24 cellular contexts compared by ENCODE assay signal in genomic region chr7:86745019-86745745, GRCh38.
DNase-seq lines count a peak whose midpoint lies in the region; ATAC-seq and TF ChIP-seq lines count a peak whose summit lies in the region.
"Had no signal": no experiment of that assay in that cellular context is flagged by ENCODE, and none has a peak within 500 bp of the region (broad histone marks: within the 10 kb centered on the region; RNA-seq: fewer than 3 reads in every experiment).

No MANE protein-coding gene starts in this region.

- DNase-seq in NCI-H146 (lab: John Stamatoyannopoulos, UW) (peak; percentile 30), NCI-H146 treated with DMSO at 0.1 percent for 48 hours (lab: John Stamatoyannopoulos, UW; ENCODE audit: unreplicated experiment) (no peak), MG63 (peak; percentile 7), SK-N-SH (peak; percentile 33), left lobe of liver (ENCODE audit: low spot score) (peak; percentile 61), T-helper 1 cell (no peak), PC-3 (no peak), NCI-H1930 (lab: John Stamatoyannopoulos, UW) (no peak)
- DNase-seq: activated CD4-positive, alpha-beta T cell treated with anti-CD3 and anti-CD28 coated beads, Interleukin-2, amount 50 U/mL, for 4 hours; activated CD4-positive, CD25-positive, alpha-beta regulatory T cell; activated CD8-positive, alpha-beta memory T cell treated with anti-CD3 and anti-CD28 coated beads, Interleukin-2, amount 50 U/mL, for 4 hours; AML-193; aorta; CD8-positive, alpha-beta T cell; central memory CD4-positive, alpha-beta T cell; DMS153; IMR-90; islet precursor cell; NCI-H1694; Peyer's patch; trophoblast cell had no signal

- no peaks in the 10 kb centered on the region for H3K27me3 ChIP-seq in MG63
- no peaks in the 10 kb centered on the region for H3K27me3 ChIP-seq in SK-N-SH (ENCODE audit: insufficient read depth)
- H3K27me3 ChIP-seq in PC-3 (ENCODE audit: low read length), result peaks cover 43% of the 10 kb centered on the region
- H3K27me3 ChIP-seq: Peyer's patch had no signal

- no peaks in the 10 kb centered on the region for H3K79me2 ChIP-seq in SK-N-SH (ENCODE audit: insufficient read depth)
- no peaks in the 10 kb centered on the region for H3K79me2 ChIP-seq in PC-3 (ENCODE audit: low read length)

- no peak overlapping the region for H2AFZ ChIP-seq in SK-N-SH (ENCODE audit: low read depth)
- H2AFZ ChIP-seq in PC-3 (ENCODE audit: low read length), result no peak overlapping the region

- TF ChIP-seq RAD21 in SK-N-SH (IDR thresholded peaks at IDR 0.05; ENCODE audit: low read length), result no peak

- POLR2A ChIA-PET in SK-N-SH (lab: Yijun Ruan, JAX) (no interaction called here), PC-3 (lab: Charles Lee; ENCODE audit: unreplicated experiment) (no interaction called here)

- H3K9ac ChIP-seq in SK-N-SH (no peak overlapping the region), PC-3 (ENCODE audit: low read length) (no peak overlapping the region)

- TF ChIP-seq EP300 in SK-N-SH (IDR thresholded peaks at IDR 0.05; ENCODE audit: borderline replicate concordance in 1 of 2, low read depth in 1 of 2, low read length in 1 of 2), result peak in 1 of 2 experiments; percentile 67; a peak in 2 of 4 replicates

- no peaks in the 10 kb centered on the region; the same call in 1 of the 2 replicates for H3K9me2 ChIP-seq in SK-N-SH
- no peaks in the 10 kb centered on the region for H3K9me2 ChIP-seq in PC-3 (replicated peaks; ENCODE audit: low read length)

- CTCF ChIA-PET in SK-N-SH (lab: Yijun Ruan, JAX) (interaction anchor here (1.0 to 1.7 kb wide), 4 partner anchors 9 to 181 kb away, joined by 3 read pairs; no protein-coding TSS in a partner anchor), PC-3 (lab: Charles Lee) (no interaction called here)

- intact Hi-C loops in PC-3 (cut with micrococcal nuclease), result no loop called here

- no peaks in the 10 kb centered on the region for H3K9me3 ChIP-seq in MG63
- H3K9me3 ChIP-seq in SK-N-SH, result no peaks in the 10 kb centered on the region
- H3K9me3 ChIP-seq in PC-3 (ENCODE audit: low read length), result no peaks in the 10 kb centered on the region
- H3K9me3 ChIP-seq: Peyer's patch, prostate gland had no signal

- BruUV-seq in PC-3 (replicated peaks; lab: Mats Ljungman, UMichigan), result no TSS peak

- peak; percentile 88 for ATAC-seq in left lobe of liver
- ATAC-seq in PC-3, result no peak
- ATAC-seq: CD8-positive, alpha-beta T cell; HCT116 had no signal

- H3K36me3 ChIP-seq in MG63 (no peaks in the 10 kb centered on the region), SK-N-SH (replicated peaks in 1 of 2; ENCODE audit: control insufficient read depth in 1 of 2, insufficient read depth in 2 of 2, low read length in 1 of 2) (no peaks in the 10 kb centered on the region), PC-3 (ENCODE audit: low read depth, low read length) (no peaks in the 10 kb centered on the region)
- H3K36me3 ChIP-seq: Peyer's patch, prostate gland had no signal

- H4K20me1 ChIP-seq in SK-N-SH (ENCODE audit: insufficient read depth) (no peaks in the 10 kb centered on the region), PC-3 (ENCODE audit: low read length) (no peaks in the 10 kb centered on the region)

- H3F3A ChIP-seq in SK-N-SH (replicated peaks; ENCODE audit: insufficient read depth) (no peaks in the 10 kb centered on the region), PC-3 (ENCODE audit: low read length, unreplicated experiment) (no peaks in the 10 kb centered on the region)

- H3K4me1 ChIP-seq in SK-N-SH (ENCODE audit: control insufficient read depth in 1 of 2, insufficient read depth in 2 of 2, low read depth in 1 of 2, low read length in 1 of 2) (peaks cover 0 to 12% of the 10 kb centered on the region in 2 experiments; a peak in 2 of 4 replicates), PC-3 (ENCODE audit: insufficient read depth, low read length) (no peaks in the 10 kb centered on the region)
- H3K4me1 ChIP-seq: Peyer's patch, prostate gland had no signal

- H3K4me3 ChIP-seq in MG63 (no peak overlapping the region), SK-N-SH (ENCODE audit: low read depth in 2 of 2, low read length in 1 of 2) (no peak overlapping the region), PC-3 (ENCODE audit: low read length) (no peak overlapping the region)
- H3K4me3 ChIP-seq: Peyer's patch, prostate gland, skin epidermis had no signal

- no peak overlapping the region for H3K4me2 ChIP-seq in SK-N-SH
- H3K4me2 ChIP-seq in PC-3 (ENCODE audit: low read length), result no peak overlapping the region

- TF ChIP-seq CTCF in SK-N-SH (IDR thresholded peaks at IDR 0.05) (no peak), PC-3 (conservative IDR thresholded peaks at IDR 0.05; ENCODE audit: low read depth, low read length) (no peak)

- WGBS in SK-N-SH (ENCODE audit: low lambda C conversion rate), result 22% methylated on average over 3 of the region's 3 CpGs

- peak overlapping the region in 1 of 2 experiments; percentile 60; a peak in 1 of 4 replicates for H3K27ac ChIP-seq in SK-N-SH (ENCODE audit: low read depth in 2 of 2, low read length in 1 of 2)
- no peak overlapping the region for H3K27ac ChIP-seq in PC-3 (ENCODE audit: low read length)
- H3K27ac ChIP-seq: Peyer's patch, prostate gland, skin epidermis had no signal

TF ChIP-seq in SK-N-SH, 30 proteins besides CTCF, POLR2A, EP300 and RAD21:
- 0 out of 2 replicates have a peak, but pooled peaks have one; percentile 11 for TF ChIP-seq TCF12 (IDR thresholded peaks at IDR 0.05)
- no peak for TF ChIP-seq RFX5 (IDR thresholded peaks at IDR 0.05; ENCODE audit: low read length)
- no peak for TF ChIP-seq TAF1 (IDR thresholded peaks at IDR 0.05; ENCODE audit: borderline replicate concordance, low read depth, low read length)
- no peak for TF ChIP-seq IRF3 (IDR thresholded peaks at IDR 0.05; ENCODE audit: low read depth, low read length)
- no peak for TF ChIP-seq POLR2AphosphoS5 (IDR thresholded peaks at IDR 0.05; ENCODE audit: low read depth, low read length)
- TF ChIP-seq RCOR1 (IDR thresholded peaks at IDR 0.05; ENCODE audit: low read length), result peak; percentile 76; the same call in 1 of the 2 replicates
- TF ChIP-seq NFIC (IDR thresholded peaks at IDR 0.05; ENCODE audit: borderline replicate concordance), result 0 out of 2 replicates have a peak, but pooled peaks have one; percentile 16
- peak; percentile 54 for TF ChIP-seq CHD2 (IDR thresholded peaks at IDR 0.05; ENCODE audit: low read length, partially characterized antibody)
- TF ChIP-seq GABPA (IDR thresholded peaks at IDR 0.05; ENCODE audit: low read depth), result no peak
- TF ChIP-seq GATA2 (CRISPR knock-in tag; IDR thresholded peaks at IDR 0.05), result peak; percentile 74

Comparison
In these comparisons a context has a peak if more than half of its experiments do, and no peak if none do; other contexts are left out.
1. DNase-seq: peak in NCI-H146 (single experiment), MG63 (single experiment), SK-N-SH (single experiment) and left lobe of liver (single experiment); none in NCI-H146 treated with DMSO at 0.1 percent for 48 hours (single experiment), T-helper 1 cell (0 of 5), PC-3 (single experiment) and NCI-H1930 (0 of 2).